ENCODE assay signal across 17 cellular contexts in the genomic region with DNA sequence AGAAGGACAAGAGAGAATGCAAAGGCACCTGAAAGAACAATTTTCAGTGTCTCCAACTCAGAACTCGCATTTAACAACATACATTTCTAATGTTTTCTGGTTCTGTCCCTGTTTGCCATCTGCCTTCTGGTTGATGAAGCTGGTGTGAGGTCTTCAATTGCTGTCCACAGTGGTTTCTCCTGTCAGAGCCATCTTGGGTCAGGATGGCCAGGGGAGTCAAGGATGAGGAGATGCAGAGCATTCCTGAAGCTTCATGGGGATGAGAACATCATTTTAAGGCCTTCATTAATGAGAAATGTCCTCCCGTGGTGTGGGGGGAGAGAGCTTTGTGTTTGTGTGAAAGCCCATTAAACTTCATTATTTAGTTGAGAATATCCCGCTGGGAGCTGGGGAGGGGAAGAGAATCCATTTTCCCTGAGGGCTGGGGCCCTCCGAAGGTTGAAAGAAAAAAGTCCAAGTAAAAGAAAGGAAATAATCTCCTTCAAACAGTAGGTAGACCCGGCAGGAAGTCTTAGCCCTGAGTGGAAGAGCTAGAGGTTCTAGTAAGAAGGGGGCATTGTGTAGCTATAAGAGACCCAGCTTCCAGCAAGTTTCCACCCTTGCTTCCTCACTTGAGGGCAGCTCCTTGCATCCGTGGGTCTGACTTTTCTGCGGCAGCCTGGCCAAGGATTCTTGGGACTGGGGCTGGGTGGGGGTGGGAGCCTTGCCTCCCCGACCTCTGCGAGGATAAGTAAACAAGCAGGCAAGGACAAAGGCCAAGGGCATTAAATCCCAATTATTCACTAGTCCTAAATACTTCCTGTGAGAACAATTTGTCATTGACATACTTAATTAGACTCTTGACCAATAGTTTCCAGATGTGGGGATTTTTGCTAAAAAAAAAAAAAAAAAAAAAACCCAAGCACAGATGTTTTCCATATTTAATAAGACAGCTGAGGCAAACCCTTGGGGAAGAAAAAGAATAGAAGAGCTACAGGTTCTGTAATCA.
DNase-seq lines count a peak whose midpoint lies in the region; ATAC-seq and TF ChIP-seq lines count a peak whose summit lies in the region.
"Had no signal": no experiment of that assay in that cellular context is flagged by ENCODE, and none has a peak within 500 bp of the region (broad histone marks: within the 10 kb centered on the region; RNA-seq: fewer than 3 reads in every experiment).

No MANE protein-coding gene starts in this region.

- WGBS in heart right ventricle, 2 donors, result 58 to 59% methylated on average over 9 of the region's 9 CpGs

- DNase-seq in EH (ENCODE audit: low read depth) (peak; percentile 66), WTC11 (ENCODE audit: low spot score) (no peak), heart right ventricle (peak in 1 of 2 donors; percentile 18), neural crest cell (ENCODE audit: low read depth, low spot score) (no peak), T-helper 2 cell (no peak), NCI-H82 treated with DMSO at 0.1 percent for 48 hours (lab: John Stamatoyannopoulos, UW; ENCODE audit: unreplicated experiment) (no peak)
- DNase-seq in activated naive CD8-positive, alpha-beta T cell treated with anti-CD3 and anti-CD28 coated beads, Interleukin-2, amount 50 U/mL, for 24 hours, result no peak
- DNase-seq: activated naive CD4-positive, alpha-beta T cell treated with anti-CD3 and anti-CD28 coated beads, Interleukin-2, amount 10 ng/mL, durations not matched to agents 7 days and 5 days; activated T-cell treated with anti-CD3 and anti-CD28 coated beads for 4 hours; DND-41; GOT3; midbrain; NCI-H1930; stimulated activated naive CD8-positive, alpha-beta T cell treated with anti-CD3 and anti-CD28 coated beads, Interleukin-15, amount 100 ng/mL, for 72 hours; T-cell had no signal

- H3K4me1 Mint-ChIP-seq in WTC11 (peaks cover 14% of the 10 kb centered on the region), neural crest cell (peaks cover 13% of the 10 kb centered on the region)
- H3K4me1 Mint-ChIP-seq in activated naive CD8-positive, alpha-beta T cell treated with anti-CD3 and anti-CD28 coated beads, Interleukin-2, amount 50 U/mL, for 24 hours, result no peaks in the 10 kb centered on the region
- H3K4me1 Mint-ChIP-seq: activated naive CD4-positive, alpha-beta T cell treated with anti-CD3 and anti-CD28 coated beads, Interleukin-2, amount 10 ng/mL, durations not matched to agents 7 days and 5 days; stimulated activated naive CD8-positive, alpha-beta T cell treated with anti-CD3 and anti-CD28 coated beads, Interleukin-15, amount 100 ng/mL, for 72 hours; T-cell had no signal

- H3K27ac ChIP-seq in heart right ventricle, result peak overlapping the region in 7 of 10 donors; percentile 50 to 67 (median 61)
- H3K27ac ChIP-seq: RWPE1 had no signal

- H3K4me3 ChIP-seq in heart right ventricle, result no peak overlapping the region

- no peak overlapping the region for H3K4me3 Mint-ChIP-seq in WTC11
- no peak overlapping the region for H3K4me3 Mint-ChIP-seq in neural crest cell
- H3K4me3 Mint-ChIP-seq in activated naive CD8-positive, alpha-beta T cell treated with anti-CD3 and anti-CD28 coated beads, Interleukin-2, amount 50 U/mL, for 24 hours, result no peak overlapping the region
- H3K4me3 Mint-ChIP-seq: activated naive CD4-positive, alpha-beta T cell treated with anti-CD3 and anti-CD28 coated beads, Interleukin-2, amount 10 ng/mL, durations not matched to agents 7 days and 5 days; stimulated activated naive CD8-positive, alpha-beta T cell treated with anti-CD3 and anti-CD28 coated beads, Interleukin-15, amount 100 ng/mL, for 72 hours; T-cell had no signal

- no peaks in the 10 kb centered on the region for H3K36me3 ChIP-seq in heart right ventricle

- ATAC-seq in WTC11 (peak; percentile 78), heart right ventricle (peak in 7 of 8 donors; percentile 58 to 80 (median 67)), GM21619 (IDR thresholded peaks at IDR 0.05; ENCODE audit: unreplicated experiment) (no peak)
- ATAC-seq in activated naive CD8-positive, alpha-beta T cell treated with anti-CD3 and anti-CD28 coated beads, Interleukin-2, amount 50 U/mL, for 24 hours, result no peak
- ATAC-seq: stimulated activated naive CD8-positive, alpha-beta T cell treated with anti-CD3 and anti-CD28 coated beads, Interleukin-15, amount 100 ng/mL, for 72 hours; T-cell had no signal

- TF ChIP-seq CTCF in WTC11 (IDR thresholded peaks at IDR 0.05) (no peak), heart right ventricle (IDR thresholded peaks at IDR 0.05) (no peak), neural crest cell (conservative IDR thresholded peaks at IDR 0.05) (no peak)

- POLR2A ChIA-PET in WTC11 (lab: Charles Lee), result no interaction called here

- H3K27me3 Mint-ChIP-seq in WTC11 (ENCODE audit: low read depth) (peaks cover 10% of the 10 kb centered on the region), neural crest cell (ENCODE audit: low read depth) (no peaks in the 10 kb centered on the region)
- H3K27me3 Mint-ChIP-seq in activated naive CD8-positive, alpha-beta T cell treated with anti-CD3 and anti-CD28 coated beads, Interleukin-2, amount 50 U/mL, for 24 hours, result no peaks in the 10 kb centered on the region
- H3K27me3 Mint-ChIP-seq: activated naive CD4-positive, alpha-beta T cell treated with anti-CD3 and anti-CD28 coated beads, Interleukin-2, amount 10 ng/mL, durations not matched to agents 7 days and 5 days had no signal

- H3K27me3 ChIP-seq in heart right ventricle, result peaks cover 0 to 4% (median 0%) of the 10 kb centered on the region in 7 donors

- H3K9me3 Mint-ChIP-seq in WTC11 (peaks cover 14% of the 10 kb centered on the region), neural crest cell (no peaks in the 10 kb centered on the region)
- H3K9me3 Mint-ChIP-seq in activated naive CD8-positive, alpha-beta T cell treated with anti-CD3 and anti-CD28 coated beads, Interleukin-2, amount 50 U/mL, for 24 hours, result no peaks in the 10 kb centered on the region
- H3K9me3 Mint-ChIP-seq: activated naive CD4-positive, alpha-beta T cell treated with anti-CD3 and anti-CD28 coated beads, Interleukin-2, amount 10 ng/mL, durations not matched to agents 7 days and 5 days; stimulated activated naive CD8-positive, alpha-beta T cell treated with anti-CD3 and anti-CD28 coated beads, Interleukin-15, amount 100 ng/mL, for 72 hours had no signal

- no peaks in the 10 kb centered on the region for H3K36me3 Mint-ChIP-seq in WTC11
- H3K36me3 Mint-ChIP-seq in neural crest cell (ENCODE audit: low read depth), result no peaks in the 10 kb centered on the region
- H3K36me3 Mint-ChIP-seq in activated naive CD8-positive, alpha-beta T cell treated with anti-CD3 and anti-CD28 coated beads, Interleukin-2, amount 50 U/mL, for 24 hours (ENCODE audit: low read depth), result no peaks in the 10 kb centered on the region
- H3K36me3 Mint-ChIP-seq: activated naive CD4-positive, alpha-beta T cell treated with anti-CD3 and anti-CD28 coated beads, Interleukin-2, amount 10 ng/mL, durations not matched to agents 7 days and 5 days; T-cell had no signal

- no peak overlapping the region; the same call in 1 of the 2 replicates for H3K27ac Mint-ChIP-seq in WTC11
- H3K27ac Mint-ChIP-seq in neural crest cell (ENCODE audit: unreplicated experiment), result peak overlapping the region; percentile 73
- H3K27ac Mint-ChIP-seq in activated naive CD8-positive, alpha-beta T cell treated with anti-CD3 and anti-CD28 coated beads, Interleukin-2, amount 50 U/mL, for 24 hours, result no peak overlapping the region
- H3K27ac Mint-ChIP-seq: activated naive CD4-positive, alpha-beta T cell treated with anti-CD3 and anti-CD28 coated beads, Interleukin-2, amount 10 ng/mL, durations not matched to agents 7 days and 5 days; stimulated activated naive CD8-positive, alpha-beta T cell treated with anti-CD3 and anti-CD28 coated beads, Interleukin-15, amount 100 ng/mL, for 72 hours; T-cell had no signal

- peaks cover 0 to 4% (median 0%) of the 10 kb centered on the region in 11 donors for H3K9me3 ChIP-seq in heart right ventricle

- peaks cover 0 to 10% (median under 1%) of the 10 kb centered on the region in 9 donors for H3K4me1 ChIP-seq in heart right ventricle

- intact Hi-C loops in heart right ventricle (cut with DNase I), result no loop called here

- CTCF ChIA-PET in WTC11 (lab: Charles Lee), result interaction anchor here (0.6 to 0.9 kb wide), 2 partner anchors 50 to 424 kb away, joined by 3 to 4 read pairs; no protein-coding TSS in a partner anchor

TF ChIP-seq in WTC11, 78 proteins besides CTCF, POLR2A, EP300 and RAD21 (continues in another document):
- no peak for TF ChIP-seq IRF2 (CRISPR knock-in tag; IDR thresholded peaks at IDR 0.05; ENCODE audit: borderline replicate concordance, low read depth)
- TF ChIP-seq STAT6 (CRISPR knock-in tag; conservative IDR thresholded peaks at IDR 0.05; ENCODE audit: low read depth), result no peak

Comparison
In these comparisons a context has a peak if more than half of its experiments do, and no peak if none do; other contexts are left out.
1. ATAC-seq: peak in WTC11 (single experiment) and heart right ventricle (7 of 8); none in GM21619 (single experiment) and activated naive CD8-positive, alpha-beta T cell treated with anti-CD3 and anti-CD28 coated beads, Interleukin-2, amount 50 U/mL, for 24 hours (single experiment).